8 cellular contexts compared by ENCODE assay signal in genomic region chr2:37656512-37657423, GRCh38. TPM values are rescaled to one million over a fixed set of nuclear protein-coding genes. Genes with fewer than 3 reads are reported as not detected.
DNase-seq lines count a peak whose midpoint lies in the region; ATAC-seq and TF ChIP-seq lines count a peak whose summit lies in the region.

No MANE protein-coding gene starts in this region.

- H3K27ac ChIP-seq in suprapubic skin: peak overlapping the region; percentile 58
- no peak overlapping the region for H3K27ac ChIP-seq in WERI-Rb-1

- peak overlapping the region; percentile 17 for H3K4me3 Mint-ChIP-seq in activated CD4-positive, alpha-beta T cell treated with anti-CD3 and anti-CD28 coated beads, Interleukin-2, amount 10 ng/mL, durations not matched to agents 7 days and 5 days
- peak overlapping the region; percentile 43 for H3K4me3 Mint-ChIP-seq in T-helper 2 cell treated with Interferon-gamma antibody and Interleukin-4, amounts not matched to agents 5 μg/mL and 100 μg/mL, for 36 hours
- peak overlapping the region; percentile 40 to 80 (median 73) for H3K4me3 Mint-ChIP-seq in immature natural killer cell

- TF ChIP-seq EP300 in suprapubic skin (IDR thresholded peaks at IDR 0.05): no peak

- no peaks in the 10 kb centered on the region for H3K9me3 ChIP-seq in suprapubic skin
- no peaks in the 10 kb centered on the region for H3K9me3 ChIP-seq in WERI-Rb-1 (ENCODE audit: severe bottlenecking)

- H3K36me3 ChIP-seq in suprapubic skin: no peaks in the 10 kb centered on the region
- H3K36me3 ChIP-seq in WERI-Rb-1: peaks cover 39% of the 10 kb centered on the region

- no peak overlapping the region for H3K4me3 ChIP-seq in suprapubic skin
- H3K4me3 ChIP-seq in WERI-Rb-1 (ENCODE audit: low read depth, low read length): no peak overlapping the region

- 48% methylated on average over 11 of the region's 11 CpGs for WGBS in suprapubic skin

- ATAC-seq in HG03571 (IDR thresholded peaks at IDR 0.05; ENCODE audit: unreplicated experiment): no peak

- H3K27ac Mint-ChIP-seq in activated CD4-positive, alpha-beta T cell treated with anti-CD3 and anti-CD28 coated beads, Interleukin-2, amount 10 ng/mL, durations not matched to agents 7 days and 5 days: peak overlapping the region; percentile 76
- H3K27ac Mint-ChIP-seq in T-helper 2 cell treated with Interferon-gamma antibody and Interleukin-4, amounts not matched to agents 5 μg/mL and 100 μg/mL, for 36 hours: peak overlapping the region; percentile 76
- peak overlapping the region; percentile 82 to 94 (median 90) for H3K27ac Mint-ChIP-seq in immature natural killer cell

- no peak for DNase-seq in activated CD4-positive, alpha-beta T cell treated with anti-CD3 and anti-CD28 coated beads, Interleukin-2, amount 10 ng/mL, durations not matched to agents 7 days and 5 days
- no peak for DNase-seq in activated CD4-positive, alpha-beta T cell treated with anti-CD3 and anti-CD28 coated beads for 1 hour
- DNase-seq in T-helper 2 cell treated with Interferon-gamma antibody and Interleukin-4, amounts not matched to agents 5 μg/mL and 100 μg/mL, for 36 hours (ENCODE audit: low spot score): no peak
- DNase-seq in immature natural killer cell (peak in 1 of 3 donors; percentile 30), suprapubic skin (ENCODE audit: low spot score in 2 of 2) (no peak), WERI-Rb-1 (no peak), NCI-H526 (lab: John Stamatoyannopoulos, UW) (no peak)

- no peak for TF ChIP-seq POLR2A in suprapubic skin (IDR thresholded peaks at IDR 0.05)

- peaks cover 3% of the 10 kb centered on the region for H3K9me3 Mint-ChIP-seq in activated CD4-positive, alpha-beta T cell treated with anti-CD3 and anti-CD28 coated beads, Interleukin-2, amount 10 ng/mL, durations not matched to agents 7 days and 5 days
- no peaks in the 10 kb centered on the region for H3K9me3 Mint-ChIP-seq in T-helper 2 cell treated with Interferon-gamma antibody and Interleukin-4, amounts not matched to agents 5 μg/mL and 100 μg/mL, for 36 hours
- H3K9me3 Mint-ChIP-seq in immature natural killer cell: no peaks in the 10 kb centered on the region

- TF ChIP-seq CTCF in suprapubic skin (IDR thresholded peaks at IDR 0.05) (no peak), WERI-Rb-1 (IDR thresholded peaks at IDR 0.05; ENCODE audit: low read depth, low read length) (no peak)

- H3K4me1 Mint-ChIP-seq in activated CD4-positive, alpha-beta T cell treated with anti-CD3 and anti-CD28 coated beads, Interleukin-2, amount 10 ng/mL, durations not matched to agents 7 days and 5 days: peaks cover 71% of the 10 kb centered on the region
- peaks cover 56% of the 10 kb centered on the region for H3K4me1 Mint-ChIP-seq in T-helper 2 cell treated with Interferon-gamma antibody and Interleukin-4, amounts not matched to agents 5 μg/mL and 100 μg/mL, for 36 hours (ENCODE audit: low read depth)
- peaks cover 98 to 99% of the 10 kb centered on the region in 2 donors for H3K4me1 Mint-ChIP-seq in immature natural killer cell

- no peaks in the 10 kb centered on the region for H3K27me3 Mint-ChIP-seq in activated CD4-positive, alpha-beta T cell treated with anti-CD3 and anti-CD28 coated beads, Interleukin-2, amount 10 ng/mL, durations not matched to agents 7 days and 5 days
- H3K27me3 Mint-ChIP-seq in T-helper 2 cell treated with Interferon-gamma antibody and Interleukin-4, amounts not matched to agents 5 μg/mL and 100 μg/mL, for 36 hours (ENCODE audit: low read depth): no peaks in the 10 kb centered on the region
- peaks cover 0 to 5% (median 0%) of the 10 kb centered on the region in 3 donors for H3K27me3 Mint-ChIP-seq in immature natural killer cell (ENCODE audit: low read depth in 3 of 3)

- peaks cover 51% of the 10 kb centered on the region for H3K36me3 Mint-ChIP-seq in activated CD4-positive, alpha-beta T cell treated with anti-CD3 and anti-CD28 coated beads, Interleukin-2, amount 10 ng/mL, durations not matched to agents 7 days and 5 days (ENCODE audit: low read depth)
- H3K36me3 Mint-ChIP-seq in T-helper 2 cell treated with Interferon-gamma antibody and Interleukin-4, amounts not matched to agents 5 μg/mL and 100 μg/mL, for 36 hours (ENCODE audit: low read depth): peaks cover 20% of the 10 kb centered on the region
- peaks cover 4 to 24% (median 7%) of the 10 kb centered on the region in 3 donors for H3K36me3 Mint-ChIP-seq in immature natural killer cell

- CTCF ChIA-PET in activated CD4-positive, alpha-beta T cell treated with anti-CD3 and anti-CD28 coated beads, Interleukin-2, amount 10 ng/mL, durations not matched to agents 7 days and 5 days (lab: Charles Lee): interaction anchor here (0.7 to 1.4 kb wide), 9 partner anchors 8 to 242 kb away, joined by 3 to 4 read pairs (median 3); partner anchors contain the start of gene CDC42EP3

- peaks cover 35% of the 10 kb centered on the region for H3K4me1 ChIP-seq in suprapubic skin

- POLR2A ChIA-PET in activated CD4-positive, alpha-beta T cell treated with anti-CD3 and anti-CD28 coated beads, Interleukin-2, amount 10 ng/mL, durations not matched to agents 7 days and 5 days (lab: Charles Lee): no interaction called here

- no peaks in the 10 kb centered on the region for H3K27me3 ChIP-seq in suprapubic skin
- no peaks in the 10 kb centered on the region for H3K27me3 ChIP-seq in WERI-Rb-1 (ENCODE audit: insufficient read depth, low read depth, severe bottlenecking)

RNA-seq across cellular contexts. Expression of gene CDC42EP3, which starts 14.7 kb away (rescaled TPM):
- total RNA-seq in activated CD4-positive, alpha-beta T cell treated with anti-CD3 and anti-CD28 coated beads, Interleukin-2, amount 10 ng/mL, durations not matched to agents 7 days and 5 days: 10 to 100 TPM; 28.2 to 39.8 TPM
- 100 to 1,000 TPM in 1 of 3 donors, 10 to 100 TPM in 2; 80.7 to 170 (median 81.3) TPM for polyA plus RNA-seq in immature natural killer cell
- total RNA-seq in suprapubic skin: 10 to 100 TPM in 3 of 4 donors, 1 to 10 TPM in 1; 9.0 to 38.0 (median 23.5) TPM

Comparison
In these comparisons a context has a peak if more than half of its experiments do, and no peak if none do; other contexts are left out.
1. H3K4me3 Mint-ChIP-seq: peak in every context shown above with its lines; median percentile 73 in immature natural killer cell; 43 in T-helper 2 cell treated with Interferon-gamma antibody and Interleukin-4, amounts not matched to agents 5 μg/mL and 100 μg/mL, for 36 hours; 17 in activated CD4-positive, alpha-beta T cell treated with anti-CD3 and anti-CD28 coated beads, Interleukin-2, amount 10 ng/mL, durations not matched to agents 7 days and 5 days.